ENCODE assay signal across 8 cellular contexts in the genomic region with DNA sequence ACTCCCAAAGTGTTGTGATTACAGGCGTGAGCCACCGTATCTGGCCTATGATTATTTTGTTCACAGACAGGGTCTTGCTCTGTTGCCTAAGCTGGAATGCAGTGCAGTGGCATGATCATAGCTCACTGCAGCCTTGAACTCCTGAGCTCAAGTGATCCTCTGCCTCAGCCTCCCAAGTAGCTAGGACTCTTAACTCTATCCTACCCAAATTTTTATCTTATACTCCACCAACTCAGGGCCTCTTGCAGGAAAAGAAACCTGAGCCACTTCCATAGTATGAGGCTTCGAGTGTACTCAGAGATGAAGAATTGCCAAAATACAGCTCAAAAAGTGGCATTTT. TPM values are rescaled to one million over a fixed set of nuclear protein-coding genes. Genes with fewer than 3 reads are reported as not detected.
DNase-seq lines count a peak whose midpoint lies in the region; ATAC-seq and TF ChIP-seq lines count a peak whose summit lies in the region.

No MANE protein-coding gene starts in this region.

- H3K4me1 ChIP-seq in heart left ventricle: peaks cover 0 to 26% (median 18%) of the 10 kb centered on the region in 12 donors
- peaks cover 4% of the 10 kb centered on the region for H3K4me1 ChIP-seq in right cardiac atrium (ENCODE audit: control insufficient read depth, insufficient read depth, low read length)
- H3K4me1 ChIP-seq in mesendoderm (ENCODE audit: control insufficient read depth, low read depth, low read length): peaks cover 8% of the 10 kb centered on the region
- peaks cover 0 to 5% of the 10 kb centered on the region in 2 donors for H3K4me1 ChIP-seq in uterus

- no peak overlapping the region for H3K18ac ChIP-seq in mesendoderm (ENCODE audit: low read length)

- no peak for TF ChIP-seq POLR2A in heart left ventricle (IDR thresholded peaks at IDR 0.05)
- TF ChIP-seq POLR2A in uterus (IDR thresholded peaks at IDR 0.05): no peak

- peaks cover 13% of the 10 kb centered on the region for H3K79me1 ChIP-seq in mesendoderm (ENCODE audit: low read length)

- peak overlapping the region in 9 of 12 donors; percentile 72 to 92 (median 82) for H3K27ac ChIP-seq in heart left ventricle
- no peak overlapping the region for H3K27ac ChIP-seq in right cardiac atrium (ENCODE audit: low read length)
- no peak overlapping the region for H3K27ac ChIP-seq in mesendoderm (ENCODE audit: low read depth, low read length)
- peak overlapping the region in 1 of 2 donors; percentile 89 for H3K27ac ChIP-seq in uterus

- no peak overlapping the region for H4K8ac ChIP-seq in mesendoderm (ENCODE audit: low read depth, low read length)

- H3K4me3 ChIP-seq in heart left ventricle (peak overlapping the region in 10 of 12 donors; percentile 60 to 93 (median 73)), right cardiac atrium (ENCODE audit: low read length) (no peak overlapping the region), mesendoderm (ENCODE audit: low read length) (no peak overlapping the region), uterus (peak overlapping the region; percentile 74 to 93)

- no peak overlapping the region for H4K5ac ChIP-seq in mesendoderm (ENCODE audit: low read length)

- no peak overlapping the region for H2BK5ac ChIP-seq in mesendoderm (ENCODE audit: low read length)

- H3K4me2 ChIP-seq in mesendoderm (ENCODE audit: low read length): peak overlapping the region; percentile 66

- peak overlapping the region; percentile 91 to 98 (median 97) for H3K27ac Mint-ChIP-seq in brain

- peak overlapping the region; percentile 68 for H3K9ac ChIP-seq in mesendoderm (ENCODE audit: low read length)

- 55 to 79% (median 73%) methylated on average over 3 of the region's 3 CpGs for WGBS in heart left ventricle, 4 donors
- WGBS in right cardiac atrium: 70% methylated on average over 3 of the region's 3 CpGs
- no CpG with 5 or more reads among the region's 3 CpGs for WGBS in mesendoderm (ENCODE audit: extremely low coverage, insufficient coverage, low lambda C conversion rate)

- no peak overlapping the region for H2BK15ac ChIP-seq in mesendoderm (replicated peaks; ENCODE audit: low read depth)

- no peak for TF ChIP-seq CTCF in heart left ventricle (IDR thresholded peaks at IDR 0.05)
- TF ChIP-seq CTCF in brain (conservative IDR thresholded peaks at IDR 0.05): no peak
- no peak for TF ChIP-seq CTCF in uterus (IDR thresholded peaks at IDR 0.05)

- H3K9me3 Mint-ChIP-seq in brain: no peaks in the 10 kb centered on the region

- peaks cover 3% of the 10 kb centered on the region for H3K27me3 Mint-ChIP-seq in brain

- peak overlapping the region; percentile 90 to 98 (median 92) for H3K4me3 Mint-ChIP-seq in brain

- ATAC-seq in heart left ventricle: no peak
- no peak for ATAC-seq in right cardiac atrium
- no peak for ATAC-seq in HG02610 (IDR thresholded peaks at IDR 0.05; ENCODE audit: unreplicated experiment)

- DNase-seq in heart left ventricle (no peak), right cardiac atrium (no peak), mesendoderm (no peak), uterus (no peak), SW 1271 (lab: John Stamatoyannopoulos, UW) (no peak), NCI-H1105 (lab: John Stamatoyannopoulos, UW) (no peak)

- intact Hi-C loops in heart left ventricle (cut with DNase I): loop anchor here in 3 of 10 donors (5.0 kb wide), 4 partner anchors 50 to 145 kb away; partner anchors contain the start of genes KCTD10 (in 1 of the 3) and UBE3B (in 1 of the 3)
- intact Hi-C loops in right cardiac atrium (cut with DNase I): loop anchor here in 1 of 4 donors (10.0 kb wide), 1 partner anchor 58 kb away; no protein-coding TSS in a partner anchor
- intact Hi-C loops in uterus (cut with DNase I; ENCODE audit: low total_unique reads): no loop called here

- H3K9me3 ChIP-seq in heart left ventricle (no peaks in the 10 kb centered on the region), right cardiac atrium (ENCODE audit: control insufficient read depth, low read length) (no peaks in the 10 kb centered on the region), uterus (no peaks in the 10 kb centered on the region)

- peaks cover 2% of the 10 kb centered on the region for H3K79me2 ChIP-seq in mesendoderm (ENCODE audit: control insufficient read depth, insufficient read depth, low read length)

- no peak overlapping the region for H2BK120ac ChIP-seq in mesendoderm (ENCODE audit: low read depth, low read length)

- peak overlapping the region; percentile 97 for H3K56ac ChIP-seq in mesendoderm (ENCODE audit: low read length)

- no peak overlapping the region for H3K4ac ChIP-seq in mesendoderm (ENCODE audit: low read depth, low read length)

- no peaks in the 10 kb centered on the region for H3K27me3 ChIP-seq in heart left ventricle
- H3K27me3 ChIP-seq in right cardiac atrium (ENCODE audit: control insufficient read depth, insufficient read depth): no peaks in the 10 kb centered on the region
- no peaks in the 10 kb centered on the region for H3K27me3 ChIP-seq in mesendoderm (ENCODE audit: insufficient read depth, low read length, poor library complexity)
- H3K27me3 ChIP-seq in uterus: no peaks in the 10 kb centered on the region

- peaks cover 56% of the 10 kb centered on the region for H3K4me1 Mint-ChIP-seq in brain

- peaks cover 0 to 59% (median 42%) of the 10 kb centered on the region in 9 donors for H3K36me3 ChIP-seq in heart left ventricle
- H3K36me3 ChIP-seq in mesendoderm (ENCODE audit: control insufficient read depth, insufficient read depth, low read length): peaks cover 2% of the 10 kb centered on the region
- H3K36me3 ChIP-seq in uterus: no peaks in the 10 kb centered on the region

- no peak overlapping the region for H3K23ac ChIP-seq in mesendoderm (ENCODE audit: low read length)

- no peak overlapping the region for H2AK5ac ChIP-seq in mesendoderm (ENCODE audit: low read length)

- peaks cover 35% of the 10 kb centered on the region for H3K36me3 Mint-ChIP-seq in brain

RNA-seq across cellular contexts. Expression of gene MMAB, which starts 0.8 kb away (rescaled TPM):
- 10 to 100 TPM; 29.5 to 43.3 (median 34.4) TPM for total RNA-seq in heart left ventricle
- polyA plus RNA-seq in heart left ventricle: 10 to 100 TPM; 38.1 to 43.4 TPM
- total RNA-seq in right cardiac atrium: 10 to 100 TPM; 37.0 to 50.7 (median 42.2) TPM
- polyA plus RNA-seq in right cardiac atrium: 46.9 TPM
- 62.8 TPM for polyA plus RNA-seq in brain (ENCODE audit: insufficient read depth, low read depth, low replicate concordance)
- polyA plus RNA-seq in mesendoderm (2013, experiment 1 of 2): 19.4 TPM
- polyA plus RNA-seq in mesendoderm (2013, experiment 2 of 2): 20.6 TPM
- 100 to 1,000 TPM in 1 of 4 donors, 10 to 100 TPM in 3; 15.0 to 234 (median 21.5) TPM for total RNA-seq in uterus

RNA-seq across cellular contexts. Expression of gene MVK, which starts 1.1 kb away (rescaled TPM):
- total RNA-seq in heart left ventricle (10 to 100 TPM in 5 of 9 donors, 1 to 10 TPM in 4; 7.9 to 14.9 (median 10.1) TPM), right cardiac atrium (10 to 100 TPM in 1 of 4 donors, 1 to 10 TPM in 3; 5.8 to 10.2 (median 6.9) TPM), uterus (10 to 100 TPM in 2 of 4 donors, 1 to 10 TPM in 1, under 1 TPM in 1; 0.26 to 17.1 (median 11.4) TPM)
- polyA plus RNA-seq in heart left ventricle (10 to 100 TPM; 13.4 to 13.9 TPM), right cardiac atrium (9.6 TPM), brain (ENCODE audit: insufficient read depth, low read depth, low replicate concordance) (33.4 TPM)
- polyA plus RNA-seq in mesendoderm (2013, experiment 1 of 2): 19.8 TPM
- polyA plus RNA-seq in mesendoderm (2013, experiment 2 of 2): 19.5 TPM

Comparison
In these comparisons a context has a peak if more than half of its experiments do, and no peak if none do; other contexts are left out.
1. H3K27ac ChIP-seq: peak in heart left ventricle (9 of 12); none in right cardiac atrium (single experiment) and mesendoderm (single experiment).
2. H3K4me3 ChIP-seq: peak in heart left ventricle (10 of 12) and uterus (2 of 2); none in right cardiac atrium (single experiment) and mesendoderm (single experiment).